Comparison of ENCODE assay signal across 8 cellular contexts in the genomic region with DNA sequence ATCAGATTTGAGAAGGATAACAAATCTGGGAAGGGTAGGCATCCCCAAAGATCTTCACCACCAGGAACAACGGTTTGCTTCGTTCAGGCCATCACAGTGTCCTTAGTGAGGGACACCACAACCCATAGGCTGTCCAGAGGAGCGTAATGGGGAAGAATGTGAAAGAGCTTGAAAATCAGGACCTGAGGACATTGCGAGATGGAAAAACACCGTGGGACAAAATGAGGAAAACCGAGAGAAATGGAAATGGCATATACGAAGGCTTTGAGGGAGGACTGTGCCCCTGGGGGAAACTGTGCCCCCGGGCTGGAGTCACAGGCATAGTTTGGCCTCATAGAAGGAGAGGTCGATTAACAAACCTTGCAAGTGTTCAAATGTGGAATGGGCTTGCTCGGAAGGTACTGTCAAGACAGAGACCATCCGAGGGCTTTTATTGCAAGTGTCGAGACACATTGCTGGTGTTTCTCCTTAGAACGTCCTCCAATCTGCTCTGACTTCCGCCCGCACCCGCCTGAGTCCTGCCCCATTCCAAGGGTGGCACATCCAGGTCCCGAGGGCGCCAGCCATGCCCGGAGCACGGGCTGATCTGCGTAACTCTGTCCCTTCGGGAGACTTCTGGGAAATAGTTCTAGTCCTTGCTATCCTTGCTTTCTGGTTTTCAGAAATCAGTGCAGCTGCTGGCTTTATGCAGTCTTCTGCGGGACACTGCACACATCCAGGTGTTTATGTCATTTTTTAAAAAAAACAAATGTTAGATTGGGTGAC. TPM values are rescaled to one million over a fixed set of nuclear protein-coding genes. Genes with fewer than 3 reads are reported as not detected.
DNase-seq lines count a peak whose midpoint lies in the region; ATAC-seq and TF ChIP-seq lines count a peak whose summit lies in the region.

No MANE protein-coding gene starts in this region.

- BruUV-seq in Calu3 (replicated peaks; lab: Mats Ljungman, UMichigan): TSS peak; percentile 74

- H3K9ac ChIP-seq in endocrine pancreas (ENCODE audit: control insufficient read depth, insufficient read depth, low read length): peak overlapping the region; percentile 8

- H3K4me3 Mint-ChIP-seq in Calu3 (ENCODE audit: low read depth, unreplicated experiment) (peak overlapping the region; percentile 73), memory B cell (peak overlapping the region; percentile 93)

- CTCF ChIA-PET in Calu3 (lab: Charles Lee): interaction anchor here (0.7 to 1.5 kb wide), 2 partner anchors 8 to 72 kb away, joined by 3 to 4 read pairs; no protein-coding TSS in a partner anchor

- H3K36me3 ChIP-seq in endocrine pancreas (ENCODE audit: control insufficient read depth, insufficient read depth, low read length): no peaks in the 10 kb centered on the region

- ATAC-seq in GM21576 (IDR thresholded peaks at IDR 0.05; ENCODE audit: unreplicated experiment) (peak; percentile 19), memory B cell (ENCODE audit: low read depth) (peak; percentile 0), HG02852 (IDR thresholded peaks at IDR 0.05; ENCODE audit: unreplicated experiment) (no peak)

- DNase-seq in Calu3: peak; percentile 70
- no peak for DNase-seq in LNCaP clone FGC (ENCODE audit: low read depth)
- DNase-seq in activated CD4-positive, alpha-beta T cell treated with anti-CD3 and anti-CD28 coated beads for 48 hours: peak; percentile 47
- peak in 1 of 2 donors; percentile 20 for DNase-seq in memory B cell (ENCODE audit: low spot score in 2 of 2)
- peak; percentile 7 for DNase-seq in stimulated activated naive CD4-positive, alpha-beta T cell treated with Interleukin-2 at 50 U/mL for 16 hours (lab: John Stamatoyannopoulos, UW)

- peak overlapping the region; percentile 87 for H3K4me3 ChIP-seq in LNCaP clone FGC (ENCODE audit: low read depth, low read length)
- peak overlapping the region; percentile 69 for H3K4me3 ChIP-seq in endocrine pancreas (ENCODE audit: control insufficient read depth, insufficient read depth, low read length)

- intact Hi-C loops in Calu3 (cut with micrococcal nuclease; ENCODE audit: unreplicated experiment): loop anchor here (2.0 to 5.0 kb wide), 2 partner anchors 54 to 73 kb away; no protein-coding TSS in a partner anchor

- H3K9me3 Mint-ChIP-seq in Calu3 (ENCODE audit: low read depth, unreplicated experiment): no peaks in the 10 kb centered on the region
- no peaks in the 10 kb centered on the region for H3K9me3 Mint-ChIP-seq in memory B cell

- TF ChIP-seq CTCF in Calu3 (IDR thresholded peaks at IDR 0.05; ENCODE audit: unreplicated experiment): no peak
- TF ChIP-seq CTCF in LNCaP clone FGC (IDR thresholded peaks at IDR 0.05; ENCODE audit: control insufficient read depth, extremely low read depth, insufficient read depth): no peak

- H3K9me3 ChIP-seq in endocrine pancreas (ENCODE audit: control insufficient read depth, low read length): no peaks in the 10 kb centered on the region

- H3K4me1 ChIP-seq in endocrine pancreas (ENCODE audit: control insufficient read depth, insufficient read depth, low read length): peaks cover 9% of the 10 kb centered on the region

- no peaks in the 10 kb centered on the region for H3K27me3 Mint-ChIP-seq in Calu3 (ENCODE audit: unreplicated experiment)
- H3K27me3 Mint-ChIP-seq in memory B cell: no peaks in the 10 kb centered on the region

- peaks cover 37% of the 10 kb centered on the region for H3K36me3 Mint-ChIP-seq in Calu3 (ENCODE audit: insufficient read depth, unreplicated experiment)
- H3K36me3 Mint-ChIP-seq in memory B cell: no peaks in the 10 kb centered on the region

- H3K27ac Mint-ChIP-seq in Calu3 (ENCODE audit: unreplicated experiment) (peak overlapping the region; percentile 63), memory B cell (no peak overlapping the region)

- H3K4me1 Mint-ChIP-seq in Calu3 (ENCODE audit: low read depth, unreplicated experiment): peaks cover 18% of the 10 kb centered on the region
- peaks cover 9% of the 10 kb centered on the region for H3K4me1 Mint-ChIP-seq in memory B cell

- no peaks in the 10 kb centered on the region for H3K27me3 ChIP-seq in endocrine pancreas (ENCODE audit: control insufficient read depth, insufficient read depth, low read length)

RNA-seq across cellular contexts. Expression of gene PALS1, which starts 0.9 kb away (rescaled TPM):
- total RNA-seq in Calu3 (2022): 35.0 and 40.4 TPM in 2 replicates

RNA-seq across cellular contexts. Expression of gene GARIN2, which starts 51.1 kb away (rescaled TPM):
- total RNA-seq in Calu3 (2022): 0.20 and 0.78 TPM in 2 replicates
